Comparison of ENCODE assay signal across 24 cellular contexts in the genomic region with DNA sequence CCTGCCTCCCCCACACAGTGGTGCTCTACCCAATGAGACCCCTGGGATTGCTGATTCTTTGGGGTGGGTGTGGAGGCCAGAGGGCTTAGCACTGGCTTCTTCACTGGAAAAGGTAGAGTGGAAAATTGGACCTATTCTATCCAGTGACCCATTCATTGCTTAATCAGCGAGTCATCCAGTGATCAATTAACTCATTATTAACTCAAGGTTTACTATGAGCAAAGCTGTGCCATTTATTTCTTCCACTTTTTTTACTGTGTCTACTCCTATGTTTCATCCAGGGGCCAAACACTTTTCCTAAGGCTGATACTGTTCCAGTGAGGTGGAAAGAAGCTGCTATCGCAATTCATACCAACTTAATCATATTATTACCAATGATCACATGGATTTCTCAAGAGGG.
"Had no signal": no experiment of that assay in that cellular context is flagged by ENCODE, and none has a peak within 500 bp of the region (broad histone marks: within the 10 kb centered on the region; RNA-seq: fewer than 3 reads in every experiment).

No MANE protein-coding gene starts in this region.

- ATAC-seq: HepG2, Panc1 had no signal

- DNase-seq: IMR-90, Karpas-422, KG1, MG63, NCI-H1092, NCI-H1105 treated with DMSO at 0.1 percent for 48 hours, NCI-H1417 treated with DMSO at 0.1 percent for 48 hours, NCI-H146, NCI-H1694 treated with DMSO at 0.1 percent for 48 hours, NCI-H1930, NCI-H2081, NCI-H2107, NCI-H2171, NCI-H226, NCI-H446, NCI-H510A, NCI-H524 treated with DMSO at 0.1 percent for 48 hours, NCI-H69, NCI-H774, SHP77, SK-N-SH had no signal

- H3K27me3 ChIP-seq: MG63 had no signal

- H3K27ac ChIP-seq: RWPE1 had no signal

- H3K9me3 ChIP-seq: MG63, SK-N-SH had no signal

- H3K9me2 ChIP-seq: SK-N-SH had no signal

- H3K4me3 ChIP-seq: MG63 had no signal

- H3K9ac ChIP-seq: SK-N-SH had no signal

- H3K4me2 ChIP-seq: SK-N-SH had no signal

- H3K36me3 ChIP-seq: MG63 had no signal
